1 cellular context compared by ENCODE assay signal in the genomic region with DNA sequence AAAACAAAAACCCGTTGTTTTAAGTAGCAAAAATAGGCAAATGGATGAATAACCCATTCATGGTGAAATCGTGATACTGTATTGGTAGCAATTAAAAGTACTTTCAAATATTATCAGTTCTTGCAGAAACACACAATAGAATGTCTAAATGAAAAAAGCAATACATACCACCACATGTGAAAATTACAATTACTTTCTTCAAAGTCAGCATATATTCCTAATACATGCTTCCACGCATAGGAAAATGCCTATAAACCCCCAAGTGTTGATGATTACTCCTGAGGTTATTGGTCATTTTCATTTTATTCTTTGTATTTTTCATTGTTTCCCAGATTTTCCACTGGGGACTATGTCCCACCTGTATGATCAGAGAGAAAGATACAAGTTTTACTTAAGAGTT.
TF ChIP-seq lines count a peak whose summit lies in the region.

No MANE protein-coding gene starts in this region.

TF ChIP-seq in K562, 482 proteins besides CTCF, POLR2A, EP300 and RAD21:
- peak; percentile 57 for TF ChIP-seq ZNF316 (IDR thresholded peaks at IDR 0.05)
- no peak for TF ChIP-seq GMEB1 (CRISPR knock-in tag; IDR thresholded peaks at IDR 0.05)
- TF ChIP-seq C11orf30 (IDR thresholded peaks at IDR 0.05; ENCODE audit: low read depth): peak; percentile 36; the same call in 1 of the 2 replicates
- TF ChIP-seq MAFF (IDR thresholded peaks at IDR 0.05; ENCODE audit: low read length): 0 out of 2 replicates have a peak, but pooled peaks have one; percentile 1
